In the genomic region with DNA sequence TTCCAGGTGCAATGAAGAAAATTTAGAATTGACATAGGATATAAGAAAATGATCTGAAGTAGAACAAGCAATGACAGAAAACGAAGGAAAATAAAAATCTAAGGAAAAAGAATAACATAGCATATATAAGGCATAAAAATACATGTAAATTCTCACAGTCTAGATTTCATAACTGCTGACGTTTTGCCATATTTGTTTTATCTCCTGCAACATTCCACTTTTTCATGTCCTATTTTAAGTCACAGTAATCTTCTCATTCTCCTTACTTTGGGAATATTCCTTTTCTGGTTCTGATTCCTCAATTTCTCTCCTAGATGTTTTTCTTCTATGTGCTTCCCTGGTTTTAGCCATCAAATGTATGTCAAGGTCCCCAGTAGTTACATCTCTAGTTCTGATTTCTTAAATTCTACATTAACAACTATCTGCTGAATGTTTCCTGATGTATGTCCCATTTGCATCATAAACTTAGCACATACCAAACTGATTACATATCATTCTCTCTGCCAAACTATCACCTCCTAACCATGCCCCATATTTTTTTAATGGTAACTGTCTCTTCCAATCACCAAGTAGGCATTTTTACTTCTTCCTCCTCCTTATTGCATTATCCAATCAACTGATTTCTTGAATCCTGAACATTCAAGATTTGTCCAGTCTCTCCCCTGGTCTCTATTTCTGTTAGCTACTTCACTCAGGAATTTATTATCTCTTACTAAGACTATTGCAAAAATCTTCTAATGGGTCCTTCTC, we compare ENCODE assay signal across 25 cellular contexts.
DNase-seq lines count a peak whose midpoint lies in the region; ATAC-seq, FAIRE-seq and TF ChIP-seq lines count a peak whose summit lies in the region.
"Had no signal": no experiment of that assay in that cellular context is flagged by ENCODE, and none has a peak within 500 bp of the region (broad histone marks: within the 10 kb centered on the region; RNA-seq: fewer than 3 reads in every experiment).

No MANE protein-coding gene starts in this region.

- H3K9me3 Mint-ChIP-seq in activated CD4-positive, alpha-beta memory T cell treated with anti-CD3 and anti-CD28 coated beads for 36 hours, result peaks cover 76% of the 10 kb centered on the region

- H3K4me3 ChIP-seq in bronchial epithelial cell (ENCODE audit: low read depth, low read length) (no peak overlapping the region), fibroblast of villous mesenchyme (ENCODE audit: low read depth, low read length) (no peak overlapping the region)

- H3K36me3 ChIP-seq in bronchial epithelial cell (ENCODE audit: control insufficient read depth, insufficient read depth, low read length), result no peaks in the 10 kb centered on the region

- no peak for FAIRE-seq in bronchial epithelial cell (lab: Jason Lieb, UNC)
- FAIRE-seq: HTR-8/SVneo, TTC549 had no signal

- POLR2A ChIA-PET in activated CD4-positive, alpha-beta memory T cell treated with anti-CD3 and anti-CD28 coated beads for 36 hours (lab: Charles Lee), result no interaction called here

- H3K27me3 ChIP-seq in bronchial epithelial cell (ENCODE audit: control insufficient read depth, insufficient read depth, low read length), result no peaks in the 10 kb centered on the region

- intact Hi-C loops in activated CD4-positive, alpha-beta memory T cell treated with anti-CD3 and anti-CD28 coated beads for 36 hours (cut with micrococcal nuclease), result no loop called here

- H3K36me3 Mint-ChIP-seq in activated CD4-positive, alpha-beta memory T cell treated with anti-CD3 and anti-CD28 coated beads for 36 hours, result peaks cover 69% of the 10 kb centered on the region

- CTCF ChIA-PET in activated CD4-positive, alpha-beta memory T cell treated with anti-CD3 and anti-CD28 coated beads for 36 hours (lab: Charles Lee), result no interaction called here

- DNase-seq in A172 (ENCODE audit: low spot score) (peak; percentile 37), HCEC 1CT (peak; percentile 53), bronchial epithelial cell (ENCODE audit: low read depth) (peak; percentile 34), fibroblast of villous mesenchyme (ENCODE audit: low read depth) (peak; percentile 50), NCI-H2081 treated with DMSO at 0.1 percent for 48 hours (lab: John Stamatoyannopoulos, UW) (no peak), GM19240 (ENCODE audit: insufficient read length, low spot score) (no peak)
- no peak for DNase-seq in activated CD4-positive, alpha-beta memory T cell treated with anti-CD3 and anti-CD28 coated beads for 36 hours
- DNase-seq: 8988T; activated CD4-positive, alpha-beta T cell treated with anti-CD3 and anti-CD28 coated beads for 36 hours; activated CD8-positive, alpha-beta memory T cell treated with anti-CD3 and anti-CD28 coated beads, Interleukin-2, amount 10 ng/mL, durations not matched to agents 7 days and 5 days; activated gamma-delta T cell; amygdala; DMS153; Karpas-422; left cardiac atrium; NCI-H1092; NCI-H2029 treated with DMSO at 0.1 percent for 48 hours; NCI-H524 had no signal

- H3K27ac Mint-ChIP-seq in activated CD4-positive, alpha-beta memory T cell treated with anti-CD3 and anti-CD28 coated beads for 36 hours, result no peak overlapping the region
- H3K27ac Mint-ChIP-seq: activated CD4-positive, alpha-beta T cell treated with anti-CD3 and anti-CD28 coated beads for 36 hours; activated CD8-positive, alpha-beta memory T cell treated with anti-CD3 and anti-CD28 coated beads, Interleukin-2, amount 10 ng/mL, durations not matched to agents 7 days and 5 days; natural killer cell treated with Interleukin-12 subunit alpha and Interleukin-12 subunit beta and Interleukin-15 and Interleukin-18, amount 100 ng/mL, for 72 hours; stimulated activated naive CD8-positive, alpha-beta T cell treated with anti-CD3 and anti-CD28 coated beads, Interleukin-15, Interleukin-2, amounts not matched to agents 100 ng/mL and 50 ng/mL, for 24 hours; type B pancreatic cell had no signal

- H3K4me1 Mint-ChIP-seq in activated CD4-positive, alpha-beta memory T cell treated with anti-CD3 and anti-CD28 coated beads for 36 hours (ENCODE audit: low read depth), result no peaks in the 10 kb centered on the region
- H3K4me1 Mint-ChIP-seq: activated CD8-positive, alpha-beta memory T cell treated with anti-CD3 and anti-CD28 coated beads, Interleukin-2, amount 10 ng/mL, durations not matched to agents 7 days and 5 days had no signal

- no peak for ATAC-seq in GM21576 (IDR thresholded peaks at IDR 0.05; ENCODE audit: unreplicated experiment)
- ATAC-seq: activated CD4-positive, alpha-beta T cell treated with anti-CD3 and anti-CD28 coated beads for 36 hours; activated CD8-positive, alpha-beta memory T cell treated with anti-CD3 and anti-CD28 coated beads, Interleukin-2, amount 10 ng/mL, durations not matched to agents 7 days and 5 days; natural killer cell treated with Interleukin-12 subunit alpha and Interleukin-12 subunit beta and Interleukin-15 and Interleukin-18, amount 100 ng/mL, for 72 hours had no signal

- H3K27me3 Mint-ChIP-seq in activated CD4-positive, alpha-beta memory T cell treated with anti-CD3 and anti-CD28 coated beads for 36 hours, result no peaks in the 10 kb centered on the region
- H3K27me3 Mint-ChIP-seq: activated CD4-positive, alpha-beta T cell treated with anti-CD3 and anti-CD28 coated beads for 36 hours; activated CD8-positive, alpha-beta memory T cell treated with anti-CD3 and anti-CD28 coated beads, Interleukin-2, amount 10 ng/mL, durations not matched to agents 7 days and 5 days; natural killer cell treated with Interleukin-12 subunit alpha and Interleukin-12 subunit beta and Interleukin-15 and Interleukin-18, amount 100 ng/mL, for 72 hours; progenitor cell of endocrine pancreas; stimulated activated naive CD8-positive, alpha-beta T cell treated with anti-CD3 and anti-CD28 coated beads, Interleukin-15, Interleukin-2, amounts not matched to agents 100 ng/mL and 50 ng/mL, for 24 hours; type B pancreatic cell had no signal

- no peak for TF ChIP-seq CTCF in bronchial epithelial cell (IDR thresholded peaks at IDR 0.05; ENCODE audit: insufficient read depth, low read length, severe bottlenecking)
- TF ChIP-seq CTCF in fibroblast of villous mesenchyme (IDR thresholded peaks at IDR 0.05; ENCODE audit: insufficient read depth, low read depth, low read length), result no peak

- no peak overlapping the region for H3K4me3 Mint-ChIP-seq in activated CD4-positive, alpha-beta memory T cell treated with anti-CD3 and anti-CD28 coated beads for 36 hours
- H3K4me3 Mint-ChIP-seq: activated CD4-positive, alpha-beta T cell treated with anti-CD3 and anti-CD28 coated beads for 36 hours; activated CD8-positive, alpha-beta memory T cell treated with anti-CD3 and anti-CD28 coated beads, Interleukin-2, amount 10 ng/mL, durations not matched to agents 7 days and 5 days; natural killer cell treated with Interleukin-12 subunit alpha and Interleukin-12 subunit beta and Interleukin-15 and Interleukin-18, amount 100 ng/mL, for 72 hours; stimulated activated naive CD8-positive, alpha-beta T cell treated with anti-CD3 and anti-CD28 coated beads, Interleukin-15, Interleukin-2, amounts not matched to agents 100 ng/mL and 50 ng/mL, for 24 hours; type B pancreatic cell had no signal

Comparison
In these comparisons a context has a peak if more than half of its experiments do, and no peak if none do; other contexts are left out.
1. DNase-seq: peak in A172 (single experiment), HCEC 1CT (single experiment), bronchial epithelial cell (single experiment) and fibroblast of villous mesenchyme (single experiment); none in NCI-H2081 treated with DMSO at 0.1 percent for 48 hours (single experiment), GM19240 (single experiment) and activated CD4-positive, alpha-beta memory T cell treated with anti-CD3 and anti-CD28 coated beads for 36 hours (single experiment).